8 cellular contexts compared by ENCODE assay signal in genomic region chr17:27577884-27578717, GRCh38. TPM values are rescaled to one million over a fixed set of nuclear protein-coding genes. Genes with fewer than 3 reads are reported as not detected.
DNase-seq lines count a peak whose midpoint lies in the region; ATAC-seq and TF ChIP-seq lines count a peak whose summit lies in the region.
"Had no signal": no experiment of that assay in that cellular context is flagged by ENCODE, and none has a peak within 500 bp of the region (broad histone marks: within the 10 kb centered on the region; RNA-seq: fewer than 3 reads in every experiment).

No MANE protein-coding gene starts in this region.

- no peaks in the 10 kb centered on the region for H3K79me2 ChIP-seq in HCT116 (ENCODE audit: insufficient read depth, low read length)

- H3K27ac Mint-ChIP-seq in activated T-helper 2 cell treated with anti-CD3 and anti-CD28 coated beads, Interferon-gamma antibody, Interleukin-2, Interleukin-4, amounts not matched to agents 10 μg/mL and 5 μg/mL and 100 μg/mL, durations not matched to agents 14 hours and 24 hours and 36 hours: peak overlapping the region; percentile 90
- no peak overlapping the region for H3K27ac Mint-ChIP-seq in progenitor cell of endocrine pancreas

- H3K9me2 ChIP-seq in HCT116 (ENCODE audit: insufficient read depth): no peaks in the 10 kb centered on the region

- H3K27me3 Mint-ChIP-seq in activated T-helper 2 cell treated with anti-CD3 and anti-CD28 coated beads, Interferon-gamma antibody, Interleukin-2, Interleukin-4, amounts not matched to agents 10 μg/mL and 5 μg/mL and 100 μg/mL, durations not matched to agents 14 hours and 24 hours and 36 hours (ENCODE audit: low read depth): no peaks in the 10 kb centered on the region
- no peaks in the 10 kb centered on the region for H3K27me3 Mint-ChIP-seq in progenitor cell of endocrine pancreas

- RAD21 ChIA-PET in HCT116 (lab: Charles Lee; ENCODE audit: low non-redundant PET in 1 of 2, low total read pairs in 2 of 2, uncharacterized antibody in 2 of 2, unreplicated experiment in 2 of 2): interaction anchor here in 1 of 2 experiments (1.1 kb wide), 1 partner anchor 122 kb away, joined by 3 read pairs; the partner anchor contains the start of gene KSR1

- H4K20me1 ChIP-seq in HCT116 (ENCODE audit: insufficient read depth): no peaks in the 10 kb centered on the region

- ATAC-seq in HCT116: 0 out of 2 replicates have a peak, but pooled peaks have one; percentile 13
- ATAC-seq in activated CD4-positive, CD25-positive, alpha-beta regulatory T cell treated with anti-CD3 and anti-CD28 coated beads, Interleukin-2, amount 50 U/mL, for 24 hours: no peak

- no peaks in the 10 kb centered on the region for H3K9me3 Mint-ChIP-seq in activated T-helper 2 cell treated with anti-CD3 and anti-CD28 coated beads, Interferon-gamma antibody, Interleukin-2, Interleukin-4, amounts not matched to agents 10 μg/mL and 5 μg/mL and 100 μg/mL, durations not matched to agents 14 hours and 24 hours and 36 hours
- no peaks in the 10 kb centered on the region for H3K9me3 Mint-ChIP-seq in progenitor cell of endocrine pancreas (ENCODE audit: low read depth)
- H3K9me3 Mint-ChIP-seq: activated T-cell treated with anti-CD3 and anti-CD28 coated beads, Interleukin-2, amount 50 U/mL, for 4 hours had no signal

- POLR2A ChIA-PET in HCT116 (lab: Charles Lee): interaction anchor here (1.0 to 1.1 kb wide), 2 partner anchors 15 to 17 kb away, joined by 3 to 5 read pairs; no protein-coding TSS in a partner anchor

- TF ChIP-seq POLR2A in HCT116 (IDR thresholded peaks at IDR 0.05; ENCODE audit: borderline replicate concordance, extremely low read depth, insufficient read depth, insufficient read length): no peak

- no peak for TF ChIP-seq RAD21 in HCT116 (IDR thresholded peaks at IDR 0.05; ENCODE audit: low read depth)

- H3K4me3 ChIP-seq in HCT116 (replicated peaks in 1 of 2; ENCODE audit: low read depth in 1 of 2, low read length in 2 of 2): peak overlapping the region in 1 of 2 experiments; percentile 9; a peak in 2 of 4 replicates

- DNase-seq in HCT116 (ENCODE audit: low read depth, low spot score): no peak
- no peak for DNase-seq in activated T-helper 2 cell treated with anti-CD3 and anti-CD28 coated beads, Interferon-gamma antibody, Interleukin-2, Interleukin-4, amounts not matched to agents 10 μg/mL and 5 μg/mL and 100 μg/mL, durations not matched to agents 14 hours and 24 hours and 36 hours (ENCODE audit: low spot score)
- DNase-seq in iris pigment epithelial cell (ENCODE audit: low read depth): peak; percentile 73
- no peak for DNase-seq in progenitor cell of endocrine pancreas (ENCODE audit: low spot score, unreplicated experiment)
- DNase-seq in DMS153 treated with DMSO at 0.1 percent for 48 hours (lab: John Stamatoyannopoulos, UW; ENCODE audit: unreplicated experiment): no peak
- DNase-seq: activated T-cell treated with anti-CD3 and anti-CD28 coated beads, Interleukin-2, amount 50 U/mL, for 4 hours had no signal

- no peaks in the 10 kb centered on the region for H3K9me3 ChIP-seq in HCT116 (ENCODE audit: control insufficient read depth in 1 of 2, insufficient read depth in 1 of 2, low read depth in 1 of 2, low read length in 2 of 2)

- peaks cover 48% of the 10 kb centered on the region for H3K36me3 Mint-ChIP-seq in activated T-helper 2 cell treated with anti-CD3 and anti-CD28 coated beads, Interferon-gamma antibody, Interleukin-2, Interleukin-4, amounts not matched to agents 10 μg/mL and 5 μg/mL and 100 μg/mL, durations not matched to agents 14 hours and 24 hours and 36 hours (ENCODE audit: low read depth)
- no peaks in the 10 kb centered on the region for H3K36me3 Mint-ChIP-seq in progenitor cell of endocrine pancreas (ENCODE audit: insufficient read depth)

- H2AFZ ChIP-seq in HCT116 (ENCODE audit: low read depth, low read length, poor library complexity, severe bottlenecking): no peak overlapping the region

- peak overlapping the region; percentile 40 for H3K9ac ChIP-seq in HCT116 (ENCODE audit: low read length)

- no peaks in the 10 kb centered on the region for H3K27me3 ChIP-seq in HCT116 (ENCODE audit: insufficient read depth, low read length)

- CTCF ChIA-PET in HCT116 (lab: Charles Lee): interaction anchor here (0.5 to 1.3 kb wide), 5 partner anchors 22 to 342 kb away, joined by 3 to 9 read pairs (median 3); no protein-coding TSS in a partner anchor

- H3K4me1 Mint-ChIP-seq in activated T-helper 2 cell treated with anti-CD3 and anti-CD28 coated beads, Interferon-gamma antibody, Interleukin-2, Interleukin-4, amounts not matched to agents 10 μg/mL and 5 μg/mL and 100 μg/mL, durations not matched to agents 14 hours and 24 hours and 36 hours (ENCODE audit: low read depth): peaks cover 74% of the 10 kb centered on the region
- peaks cover 24% of the 10 kb centered on the region for H3K4me1 Mint-ChIP-seq in progenitor cell of endocrine pancreas (ENCODE audit: low read depth)

- no peaks in the 10 kb centered on the region for H3K36me3 ChIP-seq in HCT116 (ENCODE audit: control insufficient read depth in 1 of 2, insufficient read depth in 2 of 2, low read length in 2 of 2)

- peak overlapping the region; percentile 63 for H3K4me2 ChIP-seq in HCT116 (ENCODE audit: low read length)

- intact Hi-C loops in HCT116 (cut with micrococcal nuclease): no loop called here
- intact Hi-C loops in activated T-helper 2 cell treated with anti-CD3 and anti-CD28 coated beads, Interferon-gamma antibody, Interleukin-2, Interleukin-4, amounts not matched to agents 10 μg/mL and 5 μg/mL and 100 μg/mL, durations not matched to agents 14 hours and 24 hours and 36 hours (cut with micrococcal nuclease): loop anchor here (1.0 to 5.0 kb wide), 5 partner anchors 23 to 111 kb away; no protein-coding TSS in a partner anchor

- TF ChIP-seq CTCF in HCT116 (IDR thresholded peaks at IDR 0.05 in 2 of 3, conservative IDR thresholded peaks at IDR 0.05 in 1 of 3; ENCODE audit: borderline replicate concordance in 1 of 3, insufficient read depth in 1 of 3, low read depth in 2 of 3, low read length in 2 of 3): no peak
- TF ChIP-seq CTCF in progenitor cell of endocrine pancreas (IDR thresholded peaks at IDR 0.05; ENCODE audit: unreplicated experiment): no peak

- peaks cover 51 to 67% of the 10 kb centered on the region in 2 experiments for H3K4me1 ChIP-seq in HCT116 (ENCODE audit: control insufficient read depth in 1 of 2, insufficient read depth in 2 of 2, low read length in 2 of 2)

- no peak overlapping the region for H3K4me3 Mint-ChIP-seq in activated T-helper 2 cell treated with anti-CD3 and anti-CD28 coated beads, Interferon-gamma antibody, Interleukin-2, Interleukin-4, amounts not matched to agents 10 μg/mL and 5 μg/mL and 100 μg/mL, durations not matched to agents 14 hours and 24 hours and 36 hours (ENCODE audit: low read depth)
- H3K4me3 Mint-ChIP-seq in progenitor cell of endocrine pancreas (ENCODE audit: low read depth): no peak overlapping the region
- H3K4me3 Mint-ChIP-seq: activated T-cell treated with anti-CD3 and anti-CD28 coated beads, Interleukin-2, amount 50 U/mL, for 4 hours had no signal

- H3K27ac ChIP-seq in HCT116 (ENCODE audit: low read depth, low read length): peak overlapping the region; percentile 68
- peak overlapping the region; percentile 62 for H3K27ac ChIP-seq in temporal lobe (ENCODE audit: low read depth, low read length)

- BruUV-seq in HCT116 (replicated peaks; lab: Mats Ljungman, UMichigan): no TSS peak

TF ChIP-seq in HCT116, 20 proteins besides CTCF, POLR2A, EP300 and RAD21 (continues in another document):
- TF ChIP-seq SIN3A (IDR thresholded peaks at IDR 0.05; ENCODE audit: low read depth) (no peak), SP1 (IDR thresholded peaks at IDR 0.05; ENCODE audit: low read depth) (no peak), ZNF274 (IDR thresholded peaks at IDR 0.05; ENCODE audit: low read depth, low read length) (no peak), POLR2AphosphoS5 (IDR thresholded peaks at IDR 0.05; ENCODE audit: low read depth, low read length) (no peak), ZFX (IDR thresholded peaks at IDR 0.05) (no peak), ATF3 (IDR thresholded peaks at IDR 0.05) (no peak), CBX3 (IDR thresholded peaks at IDR 0.05; ENCODE audit: low read depth) (no peak), TCF7L2 (IDR thresholded peaks at IDR 0.05; ENCODE audit: borderline replicate concordance, extremely low read depth, insufficient read depth, insufficient read length) (no peak), EZH2phosphoT487 (IDR thresholded peaks at IDR 0.05; ENCODE audit: borderline replicate concordance) (no peak)

RNA-seq across cellular contexts. Expression of gene LGALS9, which starts 52.9 kb away (rescaled TPM):
- total RNA-seq in HCT116 (2021; ENCODE audit: unreplicated experiment) (1.9 TPM), temporal lobe (1.7 TPM), progenitor cell of endocrine pancreas (2.1 and 3.1 TPM in 2 replicates)
- 2.9 and 4.3 TPM in 2 replicates for polyA plus RNA-seq in HCT116 (2012)
- total RNA-seq in activated T-helper 2 cell treated with anti-CD3 and anti-CD28 coated beads, Interferon-gamma antibody, Interleukin-2, Interleukin-4, amounts not matched to agents 10 μg/mL and 5 μg/mL and 100 μg/mL, durations not matched to agents 14 hours and 24 hours and 36 hours: 35.1 and 35.8 TPM in 2 replicates
